Comparison of ENCODE assay signal across 8 cellular contexts in the genomic region with DNA sequence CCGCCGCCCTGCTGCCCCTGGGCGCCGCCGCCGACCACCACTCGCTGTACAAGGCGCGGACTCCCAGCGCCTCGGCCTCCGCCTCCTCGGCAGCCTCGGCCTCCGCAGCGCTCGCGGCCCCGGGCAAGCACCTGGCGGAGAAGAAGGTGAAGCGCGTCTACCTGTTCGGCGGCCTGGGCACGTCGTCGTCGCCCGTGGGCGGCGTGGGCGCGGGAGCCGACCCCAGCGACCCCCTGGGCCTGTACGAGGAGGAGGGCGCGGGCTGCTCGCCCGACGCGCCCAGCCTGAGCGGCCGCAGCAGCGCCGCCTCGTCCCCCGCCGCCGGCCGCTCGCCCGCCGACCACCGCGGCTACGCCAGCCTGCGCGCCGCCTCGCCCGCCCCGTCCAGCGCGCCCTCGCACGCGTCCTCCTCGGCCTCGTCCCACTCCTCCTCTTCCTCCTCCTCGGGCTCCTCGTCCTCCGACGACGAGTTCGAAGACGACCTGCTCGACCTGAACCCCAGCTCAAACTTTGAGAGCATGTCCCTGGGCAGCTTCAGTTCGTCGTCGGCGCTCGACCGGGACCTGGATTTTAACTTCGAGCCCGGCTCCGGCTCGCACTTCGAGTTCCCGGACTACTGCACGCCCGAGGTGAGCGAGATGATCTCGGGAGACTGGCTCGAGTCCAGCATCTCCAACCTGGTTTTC. TPM values are rescaled to one million over a fixed set of nuclear protein-coding genes. Genes with fewer than 3 reads are reported as not detected.
DNase-seq lines count a peak whose midpoint lies in the region; ATAC-seq and TF ChIP-seq lines count a peak whose summit lies in the region.

No MANE protein-coding gene starts in this region.

- peak overlapping the region; percentile 89 to 94 for H3K4me3 Mint-ChIP-seq in stimulated activated naive B cell treated with anti-CD40 and anti-IgM and Interleukin-4, amounts not matched to agents 10 μg/mL and 1 μg/mL and 100 μg/mL, for 72 hours

- H3K4me2 ChIP-seq in OCI-LY3 (ENCODE audit: low read length) (peak overlapping the region; percentile 89), mammary epithelial cell (ENCODE audit: insufficient read depth, low read depth, low read length) (peak overlapping the region; percentile 93)

- H2AFZ ChIP-seq in OCI-LY3 (ENCODE audit: low read depth, low read length) (no peak overlapping the region), mammary epithelial cell (ENCODE audit: low read depth, low read length) (peak overlapping the region; percentile 82)

- H3K27me3 ChIP-seq in OCI-LY3 (ENCODE audit: low read depth, low read length) (no peaks in the 10 kb centered on the region), mammary epithelial cell (ENCODE audit: insufficient read depth, low read length) (no peaks in the 10 kb centered on the region)

- peaks cover 2 to 4% of the 10 kb centered on the region in 2 donors for H3K36me3 Mint-ChIP-seq in stimulated activated naive B cell treated with anti-CD40 and anti-IgM and Interleukin-4, amounts not matched to agents 10 μg/mL and 1 μg/mL and 100 μg/mL, for 72 hours

- no TSS peak for BruUV-seq in mammary epithelial cell (replicated peaks; lab: Mats Ljungman, UMichigan)

- dilution Hi-C loops in mammary epithelial cell (cut with HindIII; ENCODE audit: low sequenced_read_pairs): no loop called here

- 0% methylated on average over 3 of the region's 95 CpGs for WGBS in mammary epithelial cell (ENCODE audit: low coverage, missing lambda C conversion rate)

- H3K36me3 ChIP-seq in HEK293 (ENCODE audit: control insufficient read depth in 2 of 2, insufficient read depth in 1 of 2, low read length in 2 of 2) (peaks cover 22 to 40% of the 10 kb centered on the region in 2 experiments), OCI-LY3 (replicated peaks; ENCODE audit: low read depth, low read length) (peaks cover 46% of the 10 kb centered on the region), mammary epithelial cell (ENCODE audit: insufficient read depth, low read length) (no peaks in the 10 kb centered on the region)

- H3K4me3 ChIP-seq in HEK293 (ENCODE audit: low read depth, low read length): peak overlapping the region; percentile 55
- peak overlapping the region; percentile 96 for H3K4me3 ChIP-seq in OCI-LY3 (ENCODE audit: low read length)
- H3K4me3 ChIP-seq in mammary epithelial cell (replicated peaks in 1 of 3; ENCODE audit: insufficient read depth in 1 of 3, low read depth in 2 of 3, low read length in 3 of 3): peak overlapping the region; percentile 85 to 98 (median 97)

- peaks cover 35% of the 10 kb centered on the region for H4K20me1 ChIP-seq in OCI-LY3 (ENCODE audit: insufficient read depth, low read length)
- no peaks in the 10 kb centered on the region for H4K20me1 ChIP-seq in mammary epithelial cell (ENCODE audit: insufficient read depth, low read length)

- peak; percentile 58 for DNase-seq in NCI-H146 (lab: John Stamatoyannopoulos, UW)
- no peak for DNase-seq in NCI-H146 treated with DMSO at 0.1 percent for 48 hours (lab: John Stamatoyannopoulos, UW; ENCODE audit: unreplicated experiment)
- peak; percentile 46 for DNase-seq in mammary epithelial cell
- DNase-seq in left kidney (ENCODE audit: low read depth, low spot score): peak; percentile 53
- DNase-seq in stimulated activated naive B cell treated with anti-CD40 and anti-IgM and Interleukin-4, amounts not matched to agents 10 μg/mL and 1 μg/mL and 100 μg/mL, for 72 hours: peak; percentile 23

- intact Hi-C loops in mammary epithelial cell (cut with micrococcal nuclease): loop anchor here (5.0 to 10.0 kb wide), 11 partner anchors 37 to 1849 kb away; no protein-coding TSS in a partner anchor

- H3K9ac ChIP-seq in OCI-LY3 (ENCODE audit: low read length): peak overlapping the region; percentile 96
- H3K9ac ChIP-seq in mammary epithelial cell (ENCODE audit: insufficient read depth, low read length): peak overlapping the region; percentile 87

- no peaks in the 10 kb centered on the region for H3K9me3 Mint-ChIP-seq in stimulated activated naive B cell treated with anti-CD40 and anti-IgM and Interleukin-4, amounts not matched to agents 10 μg/mL and 1 μg/mL and 100 μg/mL, for 72 hours

- peaks cover 11 to 13% of the 10 kb centered on the region in 2 donors for H3K27me3 Mint-ChIP-seq in stimulated activated naive B cell treated with anti-CD40 and anti-IgM and Interleukin-4, amounts not matched to agents 10 μg/mL and 1 μg/mL and 100 μg/mL, for 72 hours

- peaks cover 68% of the 10 kb centered on the region for H3K79me2 ChIP-seq in OCI-LY3 (ENCODE audit: low read length)
- H3K79me2 ChIP-seq in mammary epithelial cell (ENCODE audit: insufficient read depth, low read length): peaks cover 56% of the 10 kb centered on the region

- H3K27ac ChIP-seq in HEK293 (ENCODE audit: extremely low read depth, low read depth, low read length): peak overlapping the region; percentile 99
- H3K27ac ChIP-seq in OCI-LY3 (ENCODE audit: low read length): peak overlapping the region; percentile 88
- H3K27ac ChIP-seq in mammary epithelial cell (ENCODE audit: insufficient read depth, low read depth, low read length): peak overlapping the region; percentile 64

- in situ Hi-C loops in mammary epithelial cell (cut with MboI; ENCODE audit: low sequenced_read_pairs in 2 of 2): loop anchor here in 1 of 2 donors (25.0 kb wide), 1 partner anchor 933 kb away; no protein-coding TSS in a partner anchor

- CTCF ChIA-PET in HEK293 (lab: Yijun Ruan, JAX) (interaction anchor here (0.5 to 0.7 kb wide), 2 partner anchors 207 to 373 kb away, joined by 3 read pairs; no protein-coding TSS in a partner anchor), mammary epithelial cell (lab: Charles Lee; ENCODE audit: low non-redundant PET) (interaction anchor here (0.5 to 1.0 kb wide), 3 partner anchors 262 to 667 kb away, joined by 3 to 4 read pairs (median 3); no protein-coding TSS in a partner anchor)

- H3K4me1 Mint-ChIP-seq in stimulated activated naive B cell treated with anti-CD40 and anti-IgM and Interleukin-4, amounts not matched to agents 10 μg/mL and 1 μg/mL and 100 μg/mL, for 72 hours: peaks cover 11 to 30% of the 10 kb centered on the region in 2 donors

- POLR2A ChIA-PET in HEK293 (lab: Yijun Ruan, JAX): interaction anchor here (0.6 to 8.8 kb wide), 23 partner anchors 7 to 1232 kb away, joined by 3 to 141 read pairs (median 13); no protein-coding TSS in a partner anchor

- peaks cover 16% of the 10 kb centered on the region for H3K4me1 ChIP-seq in HEK293 (ENCODE audit: control insufficient read depth, insufficient read depth, low read length)
- H3K4me1 ChIP-seq in OCI-LY3 (ENCODE audit: low read length): peaks cover 22% of the 10 kb centered on the region
- peaks cover 20% of the 10 kb centered on the region for H3K4me1 ChIP-seq in mammary epithelial cell (ENCODE audit: insufficient read depth, low read length)

- peak overlapping the region; percentile 96 for H3K27ac Mint-ChIP-seq in stimulated activated naive B cell treated with anti-CD40 and anti-IgM and Interleukin-4, amounts not matched to agents 10 μg/mL and 1 μg/mL and 100 μg/mL, for 72 hours

- TF ChIP-seq CTCF in HEK293 (tag by site-specific recombination; IDR thresholded peaks at IDR 0.05): no peak
- TF ChIP-seq CTCF in OCI-LY3 (IDR thresholded peaks at IDR 0.05; ENCODE audit: low read depth, low read length): no peak
- peak; percentile 18 to 40 for TF ChIP-seq CTCF in mammary epithelial cell (conservative IDR thresholded peaks at IDR 0.05 in 1 of 2, IDR thresholded peaks at IDR 0.05 in 1 of 2; ENCODE audit: extremely low read depth in 1 of 2, insufficient read depth in 1 of 2, low read depth in 1 of 2, low read length in 2 of 2)

- ATAC-seq in stimulated activated naive B cell treated with anti-CD40 and anti-IgM and Interleukin-4, amounts not matched to agents 10 μg/mL and 1 μg/mL and 100 μg/mL, for 72 hours (replicated peaks): peak; percentile 21 to 35
- no peak for ATAC-seq in HG03097 (IDR thresholded peaks at IDR 0.05; ENCODE audit: low FRiP score, unreplicated experiment)

- H3K9me3 ChIP-seq in HEK293 (ENCODE audit: control insufficient read depth, insufficient read depth, low read depth, low read length): no peaks in the 10 kb centered on the region
- no peaks in the 10 kb centered on the region for H3K9me3 ChIP-seq in OCI-LY3 (ENCODE audit: insufficient read depth, low read length)
- H3K9me3 ChIP-seq in mammary epithelial cell (replicated peaks; ENCODE audit: insufficient read depth, low read length): no peaks in the 10 kb centered on the region

TF ChIP-seq in HEK293, 187 proteins besides CTCF, POLR2A, EP300 and RAD21 (continues in another document):
- TF ChIP-seq, protein P1, sequence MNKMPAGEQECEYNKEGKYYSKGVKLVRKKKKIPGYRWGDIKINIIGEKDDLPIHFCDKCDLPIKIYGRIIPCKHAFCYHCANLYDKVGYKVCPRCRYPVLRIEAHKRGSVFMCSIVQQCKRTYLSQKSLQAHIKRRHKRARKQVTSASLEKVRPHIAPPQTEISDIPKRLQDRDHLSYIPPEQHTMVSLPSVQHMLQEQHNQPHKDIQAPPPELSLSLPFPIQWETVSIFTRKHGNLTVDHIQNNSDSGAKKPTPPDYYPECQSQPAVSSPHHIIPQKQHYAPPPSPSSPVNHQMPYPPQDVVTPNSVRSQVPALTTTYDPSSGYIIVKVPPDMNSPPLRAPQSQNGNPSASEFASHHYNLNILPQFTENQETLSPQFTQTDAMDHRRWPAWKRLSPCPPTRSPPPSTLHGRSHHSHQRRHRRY (tag by site-specific recombination; IDR thresholded peaks at IDR 0.05): 0 out of 2 replicates have a peak, but pooled peaks have one; percentile 35
- TF ChIP-seq ZNF366 (tag by site-specific recombination; conservative IDR thresholded peaks at IDR 0.05) (no peak), ZFP37 (tag by site-specific recombination; IDR thresholded peaks at IDR 0.05) (no peak), ZNF341 (tag by site-specific recombination; IDR thresholded peaks at IDR 0.05; ENCODE audit: low read depth) (no peak), ZNF830 (tag by site-specific recombination; IDR thresholded peaks at IDR 0.05; ENCODE audit: low read depth) (no peak)
- TF ChIP-seq, protein P2, sequence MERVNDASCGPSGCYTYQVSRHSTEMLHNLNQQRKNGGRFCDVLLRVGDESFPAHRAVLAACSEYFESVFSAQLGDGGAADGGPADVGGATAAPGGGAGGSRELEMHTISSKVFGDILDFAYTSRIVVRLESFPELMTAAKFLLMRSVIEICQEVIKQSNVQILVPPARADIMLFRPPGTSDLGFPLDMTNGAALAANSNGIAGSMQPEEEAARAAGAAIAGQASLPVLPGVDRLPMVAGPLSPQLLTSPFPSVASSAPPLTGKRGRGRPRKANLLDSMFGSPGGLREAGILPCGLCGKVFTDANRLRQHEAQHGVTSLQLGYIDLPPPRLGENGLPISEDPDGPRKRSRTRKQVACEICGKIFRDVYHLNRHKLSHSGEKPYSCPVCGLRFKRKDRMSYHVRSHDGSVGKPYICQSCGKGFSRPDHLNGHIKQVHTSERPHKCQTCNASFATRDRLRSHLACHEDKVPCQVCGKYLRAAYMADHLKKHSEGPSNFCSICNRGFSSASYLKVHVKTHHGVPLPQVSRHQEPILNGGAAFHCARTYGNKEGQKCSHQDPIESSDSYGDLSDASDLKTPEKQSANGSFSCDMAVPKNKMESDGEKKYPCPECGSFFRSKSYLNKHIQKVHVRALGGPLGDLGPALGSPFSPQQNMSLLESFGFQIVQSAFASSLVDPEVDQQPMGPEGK (tag by site-specific recombination; IDR thresholded peaks at IDR 0.05): no peak

RNA-seq across cellular contexts. Expression of a gene that starts 1.9 kb away (rescaled TPM):
- total RNA-seq in mammary epithelial cell: 10 to 100 TPM; 22.3 to 64.8 TPM
- 6.2 TPM for polyA plus RNA-seq in mammary epithelial cell
- 9.2 TPM for polyA minus RNA-seq in mammary epithelial cell

Comparison
In these comparisons a context has a peak if more than half of its experiments do, and no peak if none do; other contexts are left out.
1. CTCF ChIP-seq: peak in mammary epithelial cell (2 of 2); none in HEK293 (single experiment) and OCI-LY3 (single experiment).
2. Peak in every context shown above with its lines, with median percentiles within 50 percentile points of each other: H3K27ac ChIP-seq and H3K4me3 ChIP-seq.